36 cellular contexts compared by ENCODE assay signal in genomic region chr6:153012856-153013255, GRCh38.
"Had no signal": no experiment of that assay in that cellular context is flagged by ENCODE, and none has a peak within 500 bp of the region (broad histone marks: within the 10 kb centered on the region; RNA-seq: fewer than 3 reads in every experiment).

No MANE protein-coding gene starts in this region.

- H3K4me1 Mint-ChIP-seq: WTC11 had no signal

- H3K27me3 ChIP-seq: adrenal gland, Peyer's patch, SJSA1 had no signal

- H3K4me3 ChIP-seq: adrenal gland, Peyer's patch, SJSA1 had no signal

- H3K9ac ChIP-seq: KMS-11, SK-N-SH had no signal

- H3K9me3 Mint-ChIP-seq: activated CD4-positive, alpha-beta memory T cell treated with anti-CD3 and anti-CD28 coated beads for 36 hours; activated naive CD4-positive, alpha-beta T cell treated with anti-CD3 and anti-CD28 coated beads for 36 hours; activated naive CD4-positive, alpha-beta T cell treated with anti-CD3 and anti-CD28 coated beads, Interleukin-2, amount 50 U/mL, for 72 hours; activated T-cell treated with anti-CD3 and anti-CD28 coated beads, Interleukin-2, amount 50 U/mL, for 4 hours; activated T-helper 1 cell treated with anti-CD3 and anti-CD28 coated beads, Interleukin-12 subunit alpha, Interleukin-12 subunit beta, Interleukin-2, Interleukin-4 antibody, amounts not matched to agents 30 ng/mL and 10 ng/mL and 1 ng/mL, durations not matched to agents 14 hours and 24 hours and 36 hours; brain; T-helper 1 cell treated with Interleukin-12 subunit alpha and Interleukin-12 subunit beta and Interleukin-4 antibody, amounts not matched to agents 30 μg/mL and 1 μg/mL, for 36 hours; T-helper 2 cell treated with Interferon-gamma antibody and Interleukin-4, amounts not matched to agents 5 μg/mL and 100 μg/mL, for 36 hours; WTC11 had no signal

- H3K27me3 Mint-ChIP-seq: brain had no signal

- H3K27ac Mint-ChIP-seq: activated CD4-positive, alpha-beta memory T cell treated with anti-CD3 and anti-CD28 coated beads for 36 hours; activated naive CD4-positive, alpha-beta T cell treated with anti-CD3 and anti-CD28 coated beads for 36 hours; activated naive CD4-positive, alpha-beta T cell treated with anti-CD3 and anti-CD28 coated beads, Interleukin-2, amount 50 U/mL, for 72 hours; activated T-helper 1 cell treated with anti-CD3 and anti-CD28 coated beads, Interleukin-12 subunit alpha, Interleukin-12 subunit beta, Interleukin-2, Interleukin-4 antibody, amounts not matched to agents 30 ng/mL and 10 ng/mL and 1 ng/mL, durations not matched to agents 14 hours and 24 hours and 36 hours; T-helper 1 cell treated with Interleukin-12 subunit alpha and Interleukin-12 subunit beta and Interleukin-4 antibody, amounts not matched to agents 30 μg/mL and 1 μg/mL, for 36 hours; T-helper 2 cell treated with Interferon-gamma antibody and Interleukin-4, amounts not matched to agents 5 μg/mL and 100 μg/mL, for 36 hours; WTC11 had no signal

- ATAC-seq: activated naive CD4-positive, alpha-beta T cell treated with anti-CD3 and anti-CD28 coated beads, Interleukin-2, amount 50 U/mL, for 72 hours; activated T-cell treated with anti-CD3 and anti-CD28 coated beads, Interleukin-2, amount 50 U/mL, for 4 hours; PC-3; WTC11 had no signal

- H3K36me3 Mint-ChIP-seq: activated CD4-positive, alpha-beta memory T cell treated with anti-CD3 and anti-CD28 coated beads for 36 hours; activated naive CD4-positive, alpha-beta T cell treated with anti-CD3 and anti-CD28 coated beads, Interleukin-2, amount 50 U/mL, for 72 hours; WTC11 had no signal

- H3K4me2 ChIP-seq: KMS-11, SK-N-SH had no signal

- H3K27ac ChIP-seq: adrenal gland, KMS-11, Peyer's patch, SJSA1 had no signal

- FAIRE-seq: bronchial epithelial cell, TTC549 had no signal

- H3K4me3 Mint-ChIP-seq: activated CD4-positive, alpha-beta memory T cell treated with anti-CD3 and anti-CD28 coated beads for 36 hours; activated naive CD4-positive, alpha-beta T cell treated with anti-CD3 and anti-CD28 coated beads for 36 hours; activated T-cell treated with anti-CD3 and anti-CD28 coated beads, Interleukin-2, amount 50 U/mL, for 4 hours; activated T-helper 1 cell treated with anti-CD3 and anti-CD28 coated beads, Interleukin-12 subunit alpha, Interleukin-12 subunit beta, Interleukin-2, Interleukin-4 antibody, amounts not matched to agents 30 ng/mL and 10 ng/mL and 1 ng/mL, durations not matched to agents 14 hours and 24 hours and 36 hours; brain; T-helper 1 cell treated with Interleukin-12 subunit alpha and Interleukin-12 subunit beta and Interleukin-4 antibody, amounts not matched to agents 30 μg/mL and 1 μg/mL, for 36 hours; T-helper 2 cell treated with Interferon-gamma antibody and Interleukin-4, amounts not matched to agents 5 μg/mL and 100 μg/mL, for 36 hours; WTC11 had no signal

- H3K36me3 ChIP-seq: Peyer's patch, SJSA1 had no signal

- H3K4me1 ChIP-seq: adrenal gland, Peyer's patch had no signal

- DNase-seq: activated CD4-positive, alpha-beta memory T cell treated with anti-CD3 and anti-CD28 coated beads for 36 hours; activated CD4-positive, alpha-beta T cell treated with anti-CD3 and anti-CD28 coated beads for 4 hours; activated CD4-positive, alpha-beta T cell treated with anti-CD3 and anti-CD28 coated beads, Interleukin-2, amount 50 U/mL, for 1 hour; activated CD4-positive, CD25-positive, alpha-beta regulatory T cell treated with anti-CD3 and anti-CD28 coated beads, Interleukin-2, amount 50 U/mL, for 72 hours; activated CD8-positive, alpha-beta memory T cell treated with anti-CD3 and anti-CD28 coated beads, Interleukin-2, amount 50 U/mL, for 4 hours; activated gamma-delta T cell treated with Interleukin-2 at 50 U/mL for 16 hours; activated naive CD4-positive, alpha-beta T cell treated with anti-CD3 and anti-CD28 coated beads for 36 hours; activated T-cell treated with anti-CD3 and anti-CD28 coated beads for 4 hours; activated T-cell treated with anti-CD3 and anti-CD28 coated beads, Interleukin-2, amount 50 U/mL, for 4 hours; adrenal gland; caudate nucleus; MM.1S; NCI-H1092; NCI-H1436 treated with DMSO at 0.1 percent for 48 hours; NCI-H1694 treated with DMSO at 0.1 percent for 48 hours; NCI-H2029; NCI-H2171; NCI-H510A; NCI-H526; NCI-H748 treated with DMSO at 0.1 percent for 48 hours; NK-92 treated with Interleukin-12 subunit alpha and Interleukin-12 subunit beta, amount 100 ng/mL, for 24 hours; PC-3; Peyer's patch; RPMI8226; SHP77 treated with DMSO at 0.1 percent for 48 hours; SK-N-SH had no signal

- H3K9me3 ChIP-seq: adrenal gland, Peyer's patch, SJSA1, SK-N-SH had no signal
